ENCODE assay signal across 10 cellular contexts in the genomic region with DNA sequence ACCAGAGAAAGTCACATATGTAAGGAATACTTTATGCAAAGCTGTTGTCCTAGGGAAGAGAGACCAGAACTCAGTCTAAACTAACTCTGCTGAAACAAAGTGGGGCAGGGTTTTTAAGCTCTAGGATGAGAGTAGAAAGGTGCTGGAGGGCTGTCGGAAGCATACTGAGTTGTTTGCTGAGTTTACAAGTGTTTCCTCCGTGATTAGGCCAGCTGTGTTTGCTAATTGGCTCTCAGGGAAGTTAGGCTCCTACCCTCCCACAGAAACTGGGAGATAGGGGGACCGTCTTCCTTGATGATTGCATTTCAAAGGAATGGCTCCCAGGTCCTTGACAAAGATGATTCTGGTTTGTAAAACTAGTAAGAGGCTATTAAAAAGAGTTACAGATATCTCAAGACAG. TPM values are rescaled to one million over a fixed set of nuclear protein-coding genes. Genes with fewer than 3 reads are reported as not detected.
A peak's percentile ranks its signal among the peaks of the same experiment; 100 is the strongest.
DNase-seq lines count a peak whose midpoint lies in the region; ATAC-seq, FAIRE-seq and TF ChIP-seq lines count a peak whose summit lies in the region.
"Had no signal": no experiment of that assay in that cellular context is flagged by ENCODE, and none has a peak within 500 bp of the region (broad histone marks: within the 10 kb centered on the region; RNA-seq: fewer than 3 reads in every experiment).

No MANE protein-coding gene starts in this region.

- H3K27me3 Mint-ChIP-seq in CD8-positive, alpha-beta T cell (ENCODE audit: low read depth), result peaks cover 45% of the 10 kb centered on the region
- H3K27me3 Mint-ChIP-seq in activated naive CD8-positive, alpha-beta T cell treated with anti-CD3 and anti-CD28 coated beads for 36 hours, result peaks cover 66% of the 10 kb centered on the region
- H3K27me3 Mint-ChIP-seq in memory B cell, result no peaks in the 10 kb centered on the region

- no peak for FAIRE-seq in urothelium cell line (lab: Jason Lieb, UNC)

- ATAC-seq in CD8-positive, alpha-beta T cell, result no peak
- ATAC-seq in memory B cell (ENCODE audit: low read depth), result no peak

- H3K9me3 ChIP-seq in CD8-positive, alpha-beta T cell (ENCODE audit: low read length), result no peaks in the 10 kb centered on the region
- H3K9me3 ChIP-seq in HEK293 (ENCODE audit: control insufficient read depth, insufficient read depth, low read depth, low read length), result no peaks in the 10 kb centered on the region

- H3K4me3 Mint-ChIP-seq in CD8-positive, alpha-beta T cell, result peak overlapping the region; percentile 76
- peak overlapping the region; percentile 89 for H3K4me3 Mint-ChIP-seq in activated naive CD8-positive, alpha-beta T cell treated with anti-CD3 and anti-CD28 coated beads for 36 hours
- peak overlapping the region; percentile 92 for H3K4me3 Mint-ChIP-seq in memory B cell

- H3K4me3 ChIP-seq in CD8-positive, alpha-beta T cell (ENCODE audit: low read depth, low read length), result no peak overlapping the region
- no peak overlapping the region for H3K4me3 ChIP-seq in HEK293 (ENCODE audit: low read depth, low read length)

- H3K4me1 ChIP-seq in CD8-positive, alpha-beta T cell (ENCODE audit: insufficient read depth, low read length), result peaks cover 8% of the 10 kb centered on the region
- no peaks in the 10 kb centered on the region for H3K4me1 ChIP-seq in HEK293 (ENCODE audit: control insufficient read depth, insufficient read depth, low read length)

- no peaks in the 10 kb centered on the region for H3K27me3 ChIP-seq in CD8-positive, alpha-beta T cell (ENCODE audit: insufficient read depth, low read length)

- no peak for TF ChIP-seq CTCF in CD8-positive, alpha-beta T cell (IDR thresholded peaks at IDR 0.05)
- TF ChIP-seq CTCF in HEK293 (tag by site-specific recombination; IDR thresholded peaks at IDR 0.05), result no peak
- no peak for TF ChIP-seq CTCF in GM10248 (IDR thresholded peaks at IDR 0.05; ENCODE audit: control extremely low read depth, extremely low read depth, low read depth, missing control alignments)

- no peaks in the 10 kb centered on the region for H3K36me3 ChIP-seq in CD8-positive, alpha-beta T cell (ENCODE audit: insufficient read depth, low read length)
- no peaks in the 10 kb centered on the region for H3K36me3 ChIP-seq in HEK293 (ENCODE audit: control insufficient read depth in 2 of 2, insufficient read depth in 1 of 2, low read length in 2 of 2)

- H3K36me3 Mint-ChIP-seq in CD8-positive, alpha-beta T cell, result no peaks in the 10 kb centered on the region
- no peaks in the 10 kb centered on the region for H3K36me3 Mint-ChIP-seq in activated naive CD8-positive, alpha-beta T cell treated with anti-CD3 and anti-CD28 coated beads for 36 hours
- H3K36me3 Mint-ChIP-seq in memory B cell, result no peaks in the 10 kb centered on the region

- intact Hi-C loops in CD8-positive, alpha-beta T cell (cut with DNase I, micrococcal nuclease), result no loop called here

- peaks cover 19% of the 10 kb centered on the region for H3K4me1 Mint-ChIP-seq in CD8-positive, alpha-beta T cell (ENCODE audit: low read depth)
- H3K4me1 Mint-ChIP-seq in activated naive CD8-positive, alpha-beta T cell treated with anti-CD3 and anti-CD28 coated beads for 36 hours, result peaks cover 21% of the 10 kb centered on the region
- H3K4me1 Mint-ChIP-seq in memory B cell, result peaks cover 21% of the 10 kb centered on the region

- no peaks in the 10 kb centered on the region for H3K9me3 Mint-ChIP-seq in CD8-positive, alpha-beta T cell
- H3K9me3 Mint-ChIP-seq in activated naive CD8-positive, alpha-beta T cell treated with anti-CD3 and anti-CD28 coated beads for 36 hours, result no peaks in the 10 kb centered on the region
- no peaks in the 10 kb centered on the region for H3K9me3 Mint-ChIP-seq in memory B cell

- no peak for DNase-seq in CD8-positive, alpha-beta T cell
- DNase-seq in activated naive CD8-positive, alpha-beta T cell treated with anti-CD3 and anti-CD28 coated beads for 36 hours, result no peak
- DNase-seq in memory B cell (ENCODE audit: low spot score in 2 of 2) (no peak), NCI-H2196 (lab: John Stamatoyannopoulos, UW; ENCODE audit: unreplicated experiment) (no peak), GM10248 (ENCODE audit: extremely low spot score) (no peak), urothelium cell line (ENCODE audit: low spot score) (no peak)
- no peak for DNase-seq in effector CD8-positive, alpha-beta T cell (lab: John Stamatoyannopoulos, UW)
- DNase-seq: islet precursor cell had no signal

- POLR2A ChIA-PET in CD8-positive, alpha-beta T cell (lab: Charles Lee), result no interaction called here
- POLR2A ChIA-PET in HEK293 (lab: Yijun Ruan, JAX), result interaction anchor here (0.6 kb wide), 1 partner anchor 1037 kb away, joined by 3 read pairs; no protein-coding TSS in a partner anchor
- POLR2A ChIA-PET in GM10248 (lab: Yijun Ruan, JAX), result no interaction called here

- no peak overlapping the region for H3K27ac Mint-ChIP-seq in CD8-positive, alpha-beta T cell
- no peak overlapping the region for H3K27ac Mint-ChIP-seq in activated naive CD8-positive, alpha-beta T cell treated with anti-CD3 and anti-CD28 coated beads for 36 hours
- H3K27ac Mint-ChIP-seq in memory B cell, result peak overlapping the region; percentile 49

- CTCF ChIA-PET in CD8-positive, alpha-beta T cell (lab: Charles Lee), result no interaction called here
- CTCF ChIA-PET in HEK293 (lab: Yijun Ruan, JAX), result interaction anchor here (1.1 to 3.7 kb wide), 2 partner anchors 114 to 144 kb away, joined by 7 to 37 read pairs; a partner anchor contains a TSS
- CTCF ChIA-PET in GM10248 (lab: Yijun Ruan, JAX), result interaction anchor here (1.5 kb wide), 1 partner anchor 114 kb away, joined by 4 read pairs; no protein-coding TSS in a partner anchor

- no peak overlapping the region for H3K27ac ChIP-seq in CD8-positive, alpha-beta T cell (ENCODE audit: low read depth, low read length)
- no peak overlapping the region for H3K27ac ChIP-seq in HEK293 (ENCODE audit: extremely low read depth, low read depth, low read length)

TF ChIP-seq in HEK293, 187 proteins besides CTCF, POLR2A, EP300 and RAD21:
- TF ChIP-seq OSR2 (tag by site-specific recombination; IDR thresholded peaks at IDR 0.05), result peak; percentile 23; the same call in 1 of the 2 replicates
- TF ChIP-seq ZNF2 (tag by site-specific recombination; IDR thresholded peaks at IDR 0.05), result no peak

RNA-seq across cellular contexts. Expression of a gene that starts 24.4 kb away (rescaled TPM):
- not detected for total RNA-seq in CD8-positive, alpha-beta T cell
- not detected for total RNA-seq in activated naive CD8-positive, alpha-beta T cell treated with anti-CD3 and anti-CD28 coated beads for 36 hours
- total RNA-seq: M059J had no signal
